ENCODE assay signal across 2 cellular contexts in genomic region chr17:6544011-6544370, GRCh38.
A peak's percentile ranks its signal among the peaks of the same experiment; 100 is the strongest.
TF ChIP-seq lines count a peak whose summit lies in the region.

No MANE protein-coding gene starts in this region.

TF ChIP-seq in IMR-90, 13 proteins besides CTCF, POLR2A, EP300 and RAD21:
- TF ChIP-seq MAZ (IDR thresholded peaks at IDR 0.05; ENCODE audit: borderline replicate concordance, low read depth, low read length): no peak
- no peak for TF ChIP-seq RCOR1 (IDR thresholded peaks at IDR 0.05; ENCODE audit: insufficient replicate concordance, low read length)
- TF ChIP-seq FOS (IDR thresholded peaks at IDR 0.05; ENCODE audit: low read depth, low read length): no peak
- TF ChIP-seq NFE2L2 (IDR thresholded peaks at IDR 0.05; ENCODE audit: low read depth, low read length): no peak
- no peak for TF ChIP-seq ELK1 (IDR thresholded peaks at IDR 0.05; ENCODE audit: borderline replicate concordance, low read depth, low read length)
- TF ChIP-seq RFX5 (IDR thresholded peaks at IDR 0.05; ENCODE audit: low read depth, low read length): no peak

TF ChIP-seq in HepG2, 621 proteins besides CTCF, POLR2A, EP300 and RAD21:
- TF ChIP-seq MNT (IDR thresholded peaks at IDR 0.05) (peak; percentile 68), TCF12 (IDR thresholded peaks at IDR 0.05) (no peak), TCF12 (CRISPR knock-in tag; IDR thresholded peaks at IDR 0.05) (no peak), ZBTB49 (CRISPR knock-in tag; IDR thresholded peaks at IDR 0.05; ENCODE audit: borderline replicate concordance) (no peak), NRL (CRISPR knock-in tag; IDR thresholded peaks at IDR 0.05; ENCODE audit: borderline replicate concordance) (no peak), ZNF841 (CRISPR knock-in tag; IDR thresholded peaks at IDR 0.05; ENCODE audit: borderline replicate concordance) (no peak), STAT6 (CRISPR knock-in tag; IDR thresholded peaks at IDR 0.05; ENCODE audit: borderline replicate concordance) (no peak)
TF ChIP-seq in HepG2: peak in this region for 1.
